ENCODE assay signal across 9 cellular contexts in the genomic region with DNA sequence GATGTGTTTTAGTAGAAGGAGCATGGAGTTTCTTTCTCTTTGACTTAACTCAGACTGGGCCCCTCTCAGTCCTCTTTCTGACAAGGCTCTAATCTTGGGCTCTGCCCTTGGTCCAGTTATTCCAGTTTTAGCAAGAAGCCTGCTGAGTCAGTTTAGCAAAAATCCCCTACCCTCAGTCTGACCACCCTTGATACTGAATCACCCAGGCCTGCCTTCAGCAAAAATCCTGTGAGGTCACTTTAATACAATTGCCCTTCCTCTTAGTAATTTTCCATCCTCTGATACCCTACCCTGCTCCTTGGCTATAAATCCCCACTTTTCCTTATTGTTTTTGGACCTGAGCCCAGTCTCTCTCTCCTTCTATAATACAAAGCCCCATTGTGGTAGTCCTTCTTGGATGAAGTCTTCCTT.
DNase-seq lines count a peak whose midpoint lies in the region; ATAC-seq and TF ChIP-seq lines count a peak whose summit lies in the region.
"Had no signal": no experiment of that assay in that cellular context is flagged by ENCODE, and none has a peak within 500 bp of the region (broad histone marks: within the 10 kb centered on the region; RNA-seq: fewer than 3 reads in every experiment).

No MANE protein-coding gene starts in this region.

- no peak for TF ChIP-seq EP300 in sigmoid colon (IDR thresholded peaks at IDR 0.05)

- H3K36me3 Mint-ChIP-seq in mesothelial cell of epicardium = no peaks in the 10 kb centered on the region

- H3K4me3 ChIP-seq in cardiac fibroblast (replicated peaks in 1 of 2; ENCODE audit: low read depth in 2 of 2, low read length in 2 of 2) (no peak overlapping the region), sigmoid colon (no peak overlapping the region)

- intact Hi-C loops in sigmoid colon (cut with DNase I) = no loop called here

- TF ChIP-seq POLR2A in sigmoid colon (IDR thresholded peaks at IDR 0.05) = no peak

- no peaks in the 10 kb centered on the region for H3K4me1 ChIP-seq in sigmoid colon

- no peak overlapping the region for H3K27ac ChIP-seq in sigmoid colon

- H3K9me3 Mint-ChIP-seq in mesothelial cell of epicardium = peaks cover 8% of the 10 kb centered on the region

- no peak overlapping the region for H3K4me3 Mint-ChIP-seq in mesothelial cell of epicardium

- no peaks in the 10 kb centered on the region for H3K27me3 Mint-ChIP-seq in mesothelial cell of epicardium (ENCODE audit: low read depth)

- TF ChIP-seq CTCF in cardiac fibroblast (IDR thresholded peaks at IDR 0.05; ENCODE audit: low read depth, low read length) = no peak
- no peak for TF ChIP-seq CTCF in mesothelial cell of epicardium (IDR thresholded peaks at IDR 0.05; ENCODE audit: unreplicated experiment)
- no peak for TF ChIP-seq CTCF in sigmoid colon (IDR thresholded peaks at IDR 0.05)

- no peak for ATAC-seq in GM21576 (IDR thresholded peaks at IDR 0.05; ENCODE audit: unreplicated experiment)

- H3K27ac Mint-ChIP-seq in mesothelial cell of epicardium = peak overlapping the region; percentile 71

- DNase-seq in COLO829 (ENCODE audit: low spot score) (peak; percentile 49), LHCN-M2 (ENCODE audit: low read depth) (peak; percentile 60), cardiac fibroblast (ENCODE audit: low read depth in 2 of 2) (peak; percentile 86 to 87), mesothelial cell of epicardium (ENCODE audit: low spot score in 2 of 2, unreplicated experiment in 2 of 2) (no peak), sigmoid colon (no peak), SK-N-DZ (ENCODE audit: low spot score) (no peak)
- no peak for DNase-seq in stimulated activated CD4-positive, alpha-beta T cell treated with anti-CD3 and anti-CD28 coated beads, Interleukin-4, amount 100 ng/mL, for 4 hours
- DNase-seq: SHP77 had no signal

- no peaks in the 10 kb centered on the region for H3K9me3 ChIP-seq in sigmoid colon

- H3K36me3 ChIP-seq in sigmoid colon = no peaks in the 10 kb centered on the region

- H3K4me1 Mint-ChIP-seq in mesothelial cell of epicardium = peaks cover 21% of the 10 kb centered on the region

- H3K27me3 ChIP-seq in sigmoid colon = no peaks in the 10 kb centered on the region

Comparison
In these comparisons a context has a peak if more than half of its experiments do, and no peak if none do; other contexts are left out.
1. DNase-seq: peak in COLO829 (single experiment), LHCN-M2 (single experiment) and cardiac fibroblast (2 of 2); none in mesothelial cell of epicardium (0 of 2), stimulated activated CD4-positive, alpha-beta T cell treated with anti-CD3 and anti-CD28 coated beads, Interleukin-4, amount 100 ng/mL, for 4 hours (0 of 2), sigmoid colon (single experiment) and SK-N-DZ (single experiment).